In genomic region chr1:35369922-35370671, GRCh38 we compare ENCODE assay signal across 9 cellular contexts.
DNase-seq lines count a peak whose midpoint lies in the region; ATAC-seq, FAIRE-seq and TF ChIP-seq lines count a peak whose summit lies in the region.
"Had no signal": no experiment of that assay in that cellular context is flagged by ENCODE, and none has a peak within 500 bp of the region (broad histone marks: within the 10 kb centered on the region; RNA-seq: fewer than 3 reads in every experiment).

No MANE protein-coding gene starts in this region.

- H3K4me1 Mint-ChIP-seq in neural progenitor cell, result no peaks in the 10 kb centered on the region
- H3K4me1 Mint-ChIP-seq: neural crest cell had no signal

- no peak for ATAC-seq in GM18519 (IDR thresholded peaks at IDR 0.05; ENCODE audit: low FRiP score, unreplicated experiment)

- H3K36me3 Mint-ChIP-seq in neural progenitor cell, result peaks cover 4% of the 10 kb centered on the region

- BruUV-seq in endothelial cell of umbilical vein (replicated peaks; lab: Mats Ljungman, UMichigan), result no TSS peak

- H2AFZ ChIP-seq in endothelial cell of umbilical vein (ENCODE audit: low read depth, low read length), result no peak overlapping the region
- H2AFZ ChIP-seq in neural progenitor cell (replicated peaks), result no peak overlapping the region

- TF ChIP-seq POLR2A in endothelial cell of umbilical vein (IDR thresholded peaks at IDR 0.05; ENCODE audit: low read depth, low read length), result no peak

- no peaks in the 10 kb centered on the region for H3K9me3 Mint-ChIP-seq in neural progenitor cell
- H3K9me3 Mint-ChIP-seq: neural crest cell had no signal

- H3K9me1 ChIP-seq in endothelial cell of umbilical vein (replicated peaks; ENCODE audit: control insufficient read depth, extremely low read depth, insufficient read depth, low read length), result no peaks in the 10 kb centered on the region

- H4K20me1 ChIP-seq in endothelial cell of umbilical vein (replicated peaks; ENCODE audit: control insufficient read depth, extremely low read depth, insufficient read depth, low read length) (no peaks in the 10 kb centered on the region), neural progenitor cell (ENCODE audit: low read depth) (no peaks in the 10 kb centered on the region)

- H3K9me3 ChIP-seq in endothelial cell of umbilical vein (replicated peaks; ENCODE audit: control insufficient read depth, insufficient read depth, low read length), result no peaks in the 10 kb centered on the region
- no peaks in the 10 kb centered on the region for H3K9me3 ChIP-seq in neural progenitor cell (ENCODE audit: low read depth)

- POLR2A ChIA-PET in endothelial cell of umbilical vein (lab: Charles Lee), result interaction anchor here (0.7 kb wide), 1 partner anchor 181 kb away, joined by 12 read pairs; no protein-coding TSS in a partner anchor

- peaks cover 8% of the 10 kb centered on the region for H3F3A ChIP-seq in neural progenitor cell (ENCODE audit: low read depth)

- CTCF ChIA-PET in endothelial cell of umbilical vein (lab: Charles Lee), result interaction anchor here (0.6 to 1.0 kb wide), 8 partner anchors 8 to 195 kb away, joined by 3 to 5 read pairs (median 4); no protein-coding TSS in a partner anchor

- H3K27me3 ChIP-seq in endothelial cell of umbilical vein (ENCODE audit: control insufficient read depth in 2 of 2, insufficient read depth in 2 of 2, low read length in 2 of 2) (no peaks in the 10 kb centered on the region), neural progenitor cell (no peaks in the 10 kb centered on the region)

- intact Hi-C loops in endothelial cell of umbilical vein (cut with micrococcal nuclease), result loop anchor here (10.0 kb wide), 1 partner anchor 165 kb away; no protein-coding TSS in a partner anchor

- no peak overlapping the region for H3K4me3 Mint-ChIP-seq in neural progenitor cell
- H3K4me3 Mint-ChIP-seq: neural crest cell had no signal

- no peaks in the 10 kb centered on the region for H3K79me2 ChIP-seq in endothelial cell of umbilical vein (ENCODE audit: control insufficient read depth, insufficient read depth, low read length)
- H3K79me2 ChIP-seq in neural progenitor cell (ENCODE audit: low read depth), result peaks cover 7% of the 10 kb centered on the region

- peak; percentile 78 for FAIRE-seq in endothelial cell of umbilical vein (lab: Jason Lieb, UNC)

- TF ChIP-seq CTCF in endothelial cell of umbilical vein (IDR thresholded peaks at IDR 0.05; ENCODE audit: extremely low read depth in 1 of 2, insufficient read depth in 1 of 2, low read depth in 1 of 2, low read length in 2 of 2) (no peak), neural progenitor cell (IDR thresholded peaks at IDR 0.05) (no peak)

- dilution Hi-C loops in endothelial cell of umbilical vein (cut with MboI; ENCODE audit: extremely low pct_ligation_motif_present, low sequenced_read_pairs), result no loop called here

- H3K36me3 ChIP-seq in endothelial cell of umbilical vein (ENCODE audit: control insufficient read depth in 2 of 2, extremely low read depth in 1 of 2, insufficient read depth in 2 of 2, low read length in 2 of 2) (no peaks in the 10 kb centered on the region), neural progenitor cell (no peaks in the 10 kb centered on the region)

- peak overlapping the region; percentile 43 for H3K27ac ChIP-seq in endothelial cell of umbilical vein (ENCODE audit: insufficient read depth, low read depth, low read length)
- H3K27ac ChIP-seq in neural progenitor cell, result peak overlapping the region; percentile 8

- H3K4me2 ChIP-seq in endothelial cell of umbilical vein (ENCODE audit: insufficient read depth, low read length), result peak overlapping the region; percentile 55
- H3K4me2 ChIP-seq in neural progenitor cell, result no peak overlapping the region

- H3K27me3 Mint-ChIP-seq in neural progenitor cell (ENCODE audit: insufficient read depth, low read depth), result no peaks in the 10 kb centered on the region

- peaks cover 12% of the 10 kb centered on the region for H3K4me1 ChIP-seq in endothelial cell of umbilical vein (ENCODE audit: control insufficient read depth, extremely low read depth, insufficient read depth, low read length)
- no peaks in the 10 kb centered on the region for H3K4me1 ChIP-seq in neural progenitor cell

- H3K9ac ChIP-seq in endothelial cell of umbilical vein (replicated peaks; ENCODE audit: extremely low read depth, insufficient read depth, low read length) (no peak overlapping the region), neural progenitor cell (no peak overlapping the region)

- H3K27ac Mint-ChIP-seq in neural progenitor cell, result peak overlapping the region; percentile 50

- H3K4me3 ChIP-seq in endothelial cell of umbilical vein (replicated peaks in 1 of 3; ENCODE audit: insufficient read depth in 1 of 3, low read depth in 1 of 3, low read length in 3 of 3), result no peak overlapping the region
- no peak overlapping the region for H3K4me3 ChIP-seq in neural progenitor cell

- peak; percentile 58 for DNase-seq in COLO829 (ENCODE audit: low spot score)
- DNase-seq in NCI-H1694 (lab: John Stamatoyannopoulos, UW), result peak; percentile 74
- peak; percentile 94 for DNase-seq in endothelial cell of umbilical vein (ENCODE audit: low read depth, low spot score)
- peak; percentile 5 for DNase-seq in neural progenitor cell (ENCODE audit: low spot score)
- no peak for DNase-seq in GM19240 (ENCODE audit: insufficient read length, low spot score)
- no peak for DNase-seq in activated CD8-positive, alpha-beta memory T cell treated with anti-CD3 and anti-CD28 coated beads, Interleukin-2, amount 50 U/mL, for 4 hours
- no peak for DNase-seq in T1000 (lab: John Stamatoyannopoulos, UW)

TF ChIP-seq in endothelial cell of umbilical vein, 7 proteins besides CTCF, POLR2A, EP300 and RAD21:
- peak; percentile 40 for TF ChIP-seq JUN (IDR thresholded peaks at IDR 0.05; ENCODE audit: borderline replicate concordance, insufficient read depth, insufficient read length, low read depth)
- no peak for TF ChIP-seq FOS (IDR thresholded peaks at IDR 0.05; ENCODE audit: borderline replicate concordance, insufficient read depth, low read length)
TF ChIP-seq in endothelial cell of umbilical vein: peak in this region for 1.

Comparison
In these comparisons a context has a peak if more than half of its experiments do, and no peak if none do; other contexts are left out.
1. DNase-seq: peak in COLO829 (single experiment), NCI-H1694 (single experiment), endothelial cell of umbilical vein (single experiment) and neural progenitor cell (single experiment); none in GM19240 (single experiment), activated CD8-positive, alpha-beta memory T cell treated with anti-CD3 and anti-CD28 coated beads, Interleukin-2, amount 50 U/mL, for 4 hours (single experiment) and T1000 (single experiment).